In genomic region chr7:148802101-148802493, GRCh38 we compare ENCODE assay signal across 21 cellular contexts.
"Had no signal": no experiment of that assay in that cellular context is flagged by ENCODE, and none has a peak within 500 bp of the region (broad histone marks: within the 10 kb centered on the region; RNA-seq: fewer than 3 reads in every experiment).

No MANE protein-coding gene starts in this region.

- H3K4me3 ChIP-seq: body of pancreas, dorsolateral prefrontal cortex, lung, psoas muscle, stomach, testis, upper lobe of left lung had no signal

- H3K4me3 Mint-ChIP-seq: activated naive CD8-positive, alpha-beta T cell treated with anti-CD3 and anti-CD28 coated beads, Interleukin-2, amount 10 ng/mL, durations not matched to agents 7 days and 5 days; endodermal cell; neural crest cell had no signal

- DNase-seq: activated CD4-positive, alpha-beta T cell treated with anti-CD3 and anti-CD28 coated beads, Interleukin-2, amount 50 U/mL, for 1 hour; activated effector memory CD4-positive, alpha-beta T cell treated with Interleukin-2 at 50 U/mL for 16 hours; activated naive CD8-positive, alpha-beta T cell treated with anti-CD3 and anti-CD28 coated beads, Interleukin-2, amount 10 ng/mL, durations not matched to agents 7 days and 5 days; body of pancreas; central memory CD4-positive, alpha-beta T cell; dorsolateral prefrontal cortex; endodermal cell; foreskin fibroblast; hippocampal formation; left cardiac atrium; psoas muscle; SK-N-SH; stomach; T-helper 9 cell; testis had no signal

- H3K9me3 Mint-ChIP-seq: activated naive CD8-positive, alpha-beta T cell treated with anti-CD3 and anti-CD28 coated beads, Interleukin-2, amount 10 ng/mL, durations not matched to agents 7 days and 5 days; neural crest cell had no signal

- H3K4me1 ChIP-seq: body of pancreas, stomach, testis, upper lobe of left lung had no signal

- H3K27ac Mint-ChIP-seq: activated naive CD8-positive, alpha-beta T cell treated with anti-CD3 and anti-CD28 coated beads, Interleukin-2, amount 10 ng/mL, durations not matched to agents 7 days and 5 days; endodermal cell had no signal

- H3K4me1 Mint-ChIP-seq: activated naive CD8-positive, alpha-beta T cell treated with anti-CD3 and anti-CD28 coated beads, Interleukin-2, amount 10 ng/mL, durations not matched to agents 7 days and 5 days; neural crest cell had no signal

- H3K27me3 Mint-ChIP-seq: activated naive CD8-positive, alpha-beta T cell treated with anti-CD3 and anti-CD28 coated beads, Interleukin-2, amount 10 ng/mL, durations not matched to agents 7 days and 5 days had no signal

- H3K27ac ChIP-seq: body of pancreas, dorsolateral prefrontal cortex, epithelial cell of prostate, psoas muscle, stomach, testis, upper lobe of left lung had no signal

- H3K9me2 ChIP-seq: SK-N-SH had no signal

- H3K27me3 ChIP-seq: body of pancreas, dorsolateral prefrontal cortex, stomach, testis, upper lobe of left lung had no signal

- H3K9me3 ChIP-seq: body of pancreas, psoas muscle, SK-N-SH, stomach, testis, upper lobe of left lung had no signal

- FAIRE-seq: colon, islet of Langerhans had no signal

- H3K4me2 ChIP-seq: SK-N-SH had no signal

- H3K9ac ChIP-seq: SK-N-SH had no signal

- ATAC-seq: body of pancreas, left cardiac atrium had no signal
